Comparison of ENCODE assay signal across 1 cellular context in the genomic region with DNA sequence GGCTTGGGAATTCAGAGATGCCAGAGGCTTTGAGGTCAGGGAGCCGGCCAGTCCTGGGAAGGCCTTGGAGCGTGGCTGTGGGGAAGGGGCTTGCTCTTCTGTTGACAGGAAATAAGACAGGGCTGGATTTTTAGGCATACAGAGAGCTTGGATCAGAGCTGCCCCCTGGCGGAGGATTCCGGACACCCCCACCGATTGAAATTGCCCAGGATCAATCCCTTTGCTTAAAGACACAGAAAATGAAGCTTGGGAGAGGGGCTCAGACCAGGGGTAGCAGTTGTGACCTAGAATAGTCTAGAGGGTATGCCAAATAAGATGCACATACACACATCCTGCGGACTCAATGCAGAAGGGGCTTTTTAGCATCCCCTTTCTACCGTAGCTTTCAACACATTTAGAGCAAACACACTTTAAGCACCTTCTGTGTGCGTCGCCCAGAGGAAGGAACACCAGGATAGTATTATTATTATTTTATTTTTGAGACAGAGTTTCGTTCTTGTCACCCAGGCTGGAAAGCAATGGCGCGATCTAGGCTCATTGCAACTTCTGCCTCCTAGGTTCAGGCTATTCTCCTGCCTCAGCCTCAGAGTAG.
TF ChIP-seq lines count a peak whose summit lies in the region.

No MANE protein-coding gene starts in this region.

TF ChIP-seq in GM12878, 131 proteins besides CTCF, POLR2A, EP300 and RAD21:
- TF ChIP-seq, protein P1, sequence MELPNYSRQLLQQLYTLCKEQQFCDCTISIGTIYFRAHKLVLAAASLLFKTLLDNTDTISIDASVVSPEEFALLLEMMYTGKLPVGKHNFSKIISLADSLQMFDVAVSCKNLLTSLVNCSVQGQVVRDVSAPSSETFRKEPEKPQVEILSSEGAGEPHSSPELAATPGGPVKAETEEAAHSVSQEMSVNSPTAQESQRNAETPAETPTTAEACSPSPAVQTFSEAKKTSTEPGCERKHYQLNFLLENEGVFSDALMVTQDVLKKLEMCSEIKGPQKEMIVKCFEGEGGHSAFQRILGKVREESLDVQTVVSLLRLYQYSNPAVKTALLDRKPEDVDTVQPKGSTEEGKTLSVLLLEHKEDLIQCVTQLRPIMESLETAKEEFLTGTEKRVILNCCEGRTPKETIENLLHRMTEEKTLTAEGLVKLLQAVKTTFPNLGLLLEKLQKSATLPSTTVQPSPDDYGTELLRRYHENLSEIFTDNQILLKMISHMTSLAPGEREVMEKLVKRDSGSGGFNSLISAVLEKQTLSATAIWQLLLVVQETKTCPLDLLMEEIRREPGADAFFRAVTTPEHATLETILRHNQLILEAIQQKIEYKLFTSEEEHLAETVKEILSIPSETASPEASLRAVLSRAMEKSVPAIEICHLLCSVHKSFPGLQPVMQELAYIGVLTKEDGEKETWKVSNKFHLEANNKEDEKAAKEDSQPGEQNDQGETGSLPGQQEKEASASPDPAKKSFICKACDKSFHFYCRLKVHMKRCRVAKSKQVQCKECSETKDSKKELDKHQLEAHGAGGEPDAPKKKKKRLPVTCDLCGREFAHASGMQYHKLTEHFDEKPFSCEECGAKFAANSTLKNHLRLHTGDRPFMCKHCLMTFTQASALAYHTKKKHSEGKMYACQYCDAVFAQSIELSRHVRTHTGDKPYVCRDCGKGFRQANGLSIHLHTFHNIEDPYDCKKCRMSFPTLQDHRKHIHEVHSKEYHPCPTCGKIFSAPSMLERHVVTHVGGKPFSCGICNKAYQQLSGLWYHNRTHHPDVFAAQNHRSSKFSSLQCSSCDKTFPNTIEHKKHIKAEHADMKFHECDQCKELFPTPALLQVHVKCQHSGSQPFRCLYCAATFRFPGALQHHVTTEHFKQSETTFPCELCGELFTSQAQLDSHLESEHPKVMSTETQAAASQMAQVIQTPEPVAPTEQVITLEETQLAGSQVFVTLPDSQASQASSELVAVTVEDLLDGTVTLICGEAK (IDR thresholded peaks at IDR 0.05; ENCODE audit: borderline replicate concordance) = no peak
- TF ChIP-seq, protein P2, sequence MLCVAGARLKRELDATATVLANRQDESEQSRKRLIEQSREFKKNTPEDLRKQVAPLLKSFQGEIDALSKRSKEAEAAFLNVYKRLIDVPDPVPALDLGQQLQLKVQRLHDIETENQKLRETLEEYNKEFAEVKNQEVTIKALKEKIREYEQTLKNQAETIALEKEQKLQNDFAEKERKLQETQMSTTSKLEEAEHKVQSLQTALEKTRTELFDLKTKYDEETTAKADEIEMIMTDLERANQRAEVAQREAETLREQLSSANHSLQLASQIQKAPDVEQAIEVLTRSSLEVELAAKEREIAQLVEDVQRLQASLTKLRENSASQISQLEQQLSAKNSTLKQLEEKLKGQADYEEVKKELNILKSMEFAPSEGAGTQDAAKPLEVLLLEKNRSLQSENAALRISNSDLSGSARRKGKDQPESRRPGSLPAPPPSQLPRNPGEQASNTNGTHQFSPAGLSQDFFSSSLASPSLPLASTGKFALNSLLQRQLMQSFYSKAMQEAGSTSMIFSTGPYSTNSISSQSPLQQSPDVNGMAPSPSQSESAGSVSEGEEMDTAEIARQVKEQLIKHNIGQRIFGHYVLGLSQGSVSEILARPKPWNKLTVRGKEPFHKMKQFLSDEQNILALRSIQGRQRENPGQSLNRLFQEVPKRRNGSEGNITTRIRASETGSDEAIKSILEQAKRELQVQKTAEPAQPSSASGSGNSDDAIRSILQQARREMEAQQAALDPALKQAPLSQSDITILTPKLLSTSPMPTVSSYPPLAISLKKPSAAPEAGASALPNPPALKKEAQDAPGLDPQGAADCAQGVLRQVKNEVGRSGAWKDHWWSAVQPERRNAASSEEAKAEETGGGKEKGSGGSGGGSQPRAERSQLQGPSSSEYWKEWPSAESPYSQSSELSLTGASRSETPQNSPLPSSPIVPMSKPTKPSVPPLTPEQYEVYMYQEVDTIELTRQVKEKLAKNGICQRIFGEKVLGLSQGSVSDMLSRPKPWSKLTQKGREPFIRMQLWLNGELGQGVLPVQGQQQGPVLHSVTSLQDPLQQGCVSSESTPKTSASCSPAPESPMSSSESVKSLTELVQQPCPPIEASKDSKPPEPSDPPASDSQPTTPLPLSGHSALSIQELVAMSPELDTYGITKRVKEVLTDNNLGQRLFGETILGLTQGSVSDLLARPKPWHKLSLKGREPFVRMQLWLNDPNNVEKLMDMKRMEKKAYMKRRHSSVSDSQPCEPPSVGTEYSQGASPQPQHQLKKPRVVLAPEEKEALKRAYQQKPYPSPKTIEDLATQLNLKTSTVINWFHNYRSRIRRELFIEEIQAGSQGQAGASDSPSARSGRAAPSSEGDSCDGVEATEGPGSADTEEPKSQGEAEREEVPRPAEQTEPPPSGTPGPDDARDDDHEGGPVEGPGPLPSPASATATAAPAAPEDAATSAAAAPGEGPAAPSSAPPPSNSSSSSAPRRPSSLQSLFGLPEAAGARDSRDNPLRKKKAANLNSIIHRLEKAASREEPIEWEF (IDR thresholded peaks at IDR 0.05; ENCODE audit: insufficient replicate concordance, low read depth, low read length) = peak; percentile 63
- TF ChIP-seq SREBF1 (IDR thresholded peaks at IDR 0.05; ENCODE audit: low read length) = no peak
- TF ChIP-seq IKZF1 (conservative IDR thresholded peaks at IDR 0.05) = 0 out of 2 replicates have a peak, but pooled peaks have one; percentile 26
- peak; percentile 30; the same call in 1 of the 2 replicates for TF ChIP-seq SMARCA5 (IDR thresholded peaks at IDR 0.05)
- peak; percentile 57; the same call in 1 of the 2 replicates for TF ChIP-seq SMC3 (IDR thresholded peaks at IDR 0.05; ENCODE audit: borderline replicate concordance, low read length)
